ENCODE assay signal across 14 cellular contexts in genomic region chr5:42566658-42567313, GRCh38.
DNase-seq lines count a peak whose midpoint lies in the region; ATAC-seq and TF ChIP-seq lines count a peak whose summit lies in the region.
"Had no signal": no experiment of that assay in that cellular context is flagged by ENCODE, and none has a peak within 500 bp of the region (broad histone marks: within the 10 kb centered on the region; RNA-seq: fewer than 3 reads in every experiment).

No MANE protein-coding gene starts in this region.

- TF ChIP-seq CTCF in OCI-LY7 (conservative IDR thresholded peaks at IDR 0.05; ENCODE audit: low read length) = no peak

- H3K79me2 ChIP-seq in OCI-LY7 (ENCODE audit: insufficient read depth, low read depth, low read length) = no peaks in the 10 kb centered on the region

- peak overlapping the region in 2 of 3 donors; percentile 34 to 48 for H3K4me3 ChIP-seq in skeletal muscle tissue (ENCODE audit: low read length in 3 of 3)
- H3K4me3 ChIP-seq in OCI-LY7 (ENCODE audit: low read depth, low read length, poor library complexity, severe bottlenecking) = no peak overlapping the region

- peak overlapping the region; percentile 80 for H3K27ac ChIP-seq in skeletal muscle tissue (ENCODE audit: low read depth, low read length)
- H3K27ac ChIP-seq in OCI-LY7 (ENCODE audit: low read depth, low read length, poor library complexity, severe bottlenecking) = no peak overlapping the region

- DNase-seq in EH (ENCODE audit: low read depth) = peak; percentile 32
- DNase-seq in dedifferentiated amniotic fluid mesenchymal stem cell (ENCODE audit: extremely low spot score) = peak; percentile 34
- no peak for DNase-seq in left lobe of liver (ENCODE audit: low spot score)
- no peak for DNase-seq in OCI-LY7 (ENCODE audit: low spot score)
- DNase-seq in naive thymus-derived CD8-positive, alpha-beta T cell = no peak
- no peak for DNase-seq in activated CD4-positive, alpha-beta T cell treated with anti-CD3 and anti-CD28 coated beads, Interleukin-2, amount 10 ng/mL, durations not matched to agents 24 days and 14 days
- DNase-seq in activated CD4-positive, alpha-beta T cell treated with anti-CD3 and anti-CD28 coated beads for 1 hour = no peak
- DNase-seq: activated gamma-delta T cell, C1 segment of cervical spinal cord, H7, hypothalamus, left colon had no signal

- H3K9ac ChIP-seq in skeletal muscle tissue (ENCODE audit: low read depth in 1 of 3, low read length in 3 of 3) = peak overlapping the region in 2 of 3 donors; percentile 0 to 73

- H3K27ac Mint-ChIP-seq in naive thymus-derived CD8-positive, alpha-beta T cell = no peak overlapping the region
- no peak overlapping the region for H3K27ac Mint-ChIP-seq in activated CD4-positive, alpha-beta T cell treated with anti-CD3 and anti-CD28 coated beads, Interleukin-2, amount 10 ng/mL, durations not matched to agents 24 days and 14 days
- H3K27ac Mint-ChIP-seq: natural killer cell treated with Interleukin-12 subunit alpha and Interleukin-12 subunit beta and Interleukin-15 and Interleukin-18, amount 100 ng/mL, for 72 hours had no signal

- H3K27me3 Mint-ChIP-seq in naive thymus-derived CD8-positive, alpha-beta T cell = peaks cover 0 to 14% (median 6%) of the 10 kb centered on the region in 5 donors
- H3K27me3 Mint-ChIP-seq in activated CD4-positive, alpha-beta T cell treated with anti-CD3 and anti-CD28 coated beads, Interleukin-2, amount 10 ng/mL, durations not matched to agents 24 days and 14 days = no peaks in the 10 kb centered on the region

- H4K20me1 ChIP-seq in OCI-LY7 (ENCODE audit: insufficient read depth, low read length) = no peaks in the 10 kb centered on the region

- no peaks in the 10 kb centered on the region for H3K4me1 Mint-ChIP-seq in naive thymus-derived CD8-positive, alpha-beta T cell
- H3K4me1 Mint-ChIP-seq in activated CD4-positive, alpha-beta T cell treated with anti-CD3 and anti-CD28 coated beads, Interleukin-2, amount 10 ng/mL, durations not matched to agents 24 days and 14 days = no peaks in the 10 kb centered on the region

- no TSS peak for BruUV-seq in OCI-LY7 (replicated peaks; lab: Mats Ljungman, UMichigan)

- no peaks in the 10 kb centered on the region for H3K27me3 ChIP-seq in skeletal muscle tissue (ENCODE audit: control insufficient read depth in 3 of 3, insufficient read depth in 3 of 3, low read length in 3 of 3)

- no peaks in the 10 kb centered on the region for H3K9me2 ChIP-seq in OCI-LY7 (ENCODE audit: insufficient read depth, low read length)

- intact Hi-C loops in OCI-LY7 (cut with micrococcal nuclease; ENCODE audit: unreplicated experiment) = no loop called here
- intact Hi-C loops in activated CD4-positive, alpha-beta T cell treated with anti-CD3 and anti-CD28 coated beads, Interleukin-2, amount 10 ng/mL, durations not matched to agents 24 days and 14 days (cut with micrococcal nuclease) = no loop called here

- H3K4me1 ChIP-seq in skeletal muscle tissue (ENCODE audit: control insufficient read depth in 3 of 3, insufficient read depth in 3 of 3, low read length in 3 of 3) (peaks cover 24 to 31% (median 28%) of the 10 kb centered on the region in 3 donors), OCI-LY7 (ENCODE audit: insufficient read depth, low read length, poor library complexity, severe bottlenecking) (no peaks in the 10 kb centered on the region)

- no peaks in the 10 kb centered on the region for H3K9me3 ChIP-seq in skeletal muscle tissue (ENCODE audit: control insufficient read depth in 3 of 3, low read length in 3 of 3)
- no peaks in the 10 kb centered on the region for H3K9me3 ChIP-seq in OCI-LY7 (ENCODE audit: low read length)

- no peak overlapping the region for H2AFZ ChIP-seq in OCI-LY7 (ENCODE audit: low read length)

- POLR2A ChIA-PET in OCI-LY7 (lab: Charles Lee) = interaction anchor here (0.7 to 1.2 kb wide), 2 partner anchors 55 to 1380 kb away, joined by 3 read pairs; no protein-coding TSS in a partner anchor
- POLR2A ChIA-PET in naive thymus-derived CD8-positive, alpha-beta T cell (lab: Charles Lee) = no interaction called here

- CTCF ChIA-PET in OCI-LY7 (lab: Charles Lee; ENCODE audit: unreplicated experiment) = no interaction called here

- H3K4me2 ChIP-seq in OCI-LY7 (ENCODE audit: low read length) = no peak overlapping the region

- no peak overlapping the region for H3K4me3 Mint-ChIP-seq in naive thymus-derived CD8-positive, alpha-beta T cell
- no peak overlapping the region for H3K4me3 Mint-ChIP-seq in activated CD4-positive, alpha-beta T cell treated with anti-CD3 and anti-CD28 coated beads, Interleukin-2, amount 10 ng/mL, durations not matched to agents 24 days and 14 days
- H3K4me3 Mint-ChIP-seq: natural killer cell treated with Interleukin-12 subunit alpha and Interleukin-12 subunit beta and Interleukin-15 and Interleukin-18, amount 100 ng/mL, for 72 hours had no signal

- no peaks in the 10 kb centered on the region for H3K36me3 ChIP-seq in skeletal muscle tissue (ENCODE audit: control insufficient read depth in 3 of 3, insufficient read depth in 3 of 3, low read length in 3 of 3)
- no peaks in the 10 kb centered on the region for H3K36me3 ChIP-seq in OCI-LY7 (ENCODE audit: insufficient read depth, low read length)

- ATAC-seq in left lobe of liver = peak; percentile 40
- no peak for ATAC-seq in naive thymus-derived CD8-positive, alpha-beta T cell
- ATAC-seq: left colon; natural killer cell treated with Interleukin-12 subunit alpha and Interleukin-12 subunit beta and Interleukin-15 and Interleukin-18, amount 100 ng/mL, for 72 hours had no signal

- H3K36me3 Mint-ChIP-seq in naive thymus-derived CD8-positive, alpha-beta T cell = no peaks in the 10 kb centered on the region
- no peaks in the 10 kb centered on the region for H3K36me3 Mint-ChIP-seq in activated CD4-positive, alpha-beta T cell treated with anti-CD3 and anti-CD28 coated beads, Interleukin-2, amount 10 ng/mL, durations not matched to agents 24 days and 14 days (ENCODE audit: low read depth)
- H3K36me3 Mint-ChIP-seq: natural killer cell treated with Interleukin-12 subunit alpha and Interleukin-12 subunit beta and Interleukin-15 and Interleukin-18, amount 100 ng/mL, for 72 hours had no signal

- H3K9me3 Mint-ChIP-seq in naive thymus-derived CD8-positive, alpha-beta T cell = no peaks in the 10 kb centered on the region
- no peaks in the 10 kb centered on the region for H3K9me3 Mint-ChIP-seq in activated CD4-positive, alpha-beta T cell treated with anti-CD3 and anti-CD28 coated beads, Interleukin-2, amount 10 ng/mL, durations not matched to agents 24 days and 14 days
- H3K9me3 Mint-ChIP-seq: natural killer cell treated with Interleukin-12 subunit alpha and Interleukin-12 subunit beta and Interleukin-15 and Interleukin-18, amount 100 ng/mL, for 72 hours had no signal

Comparison
In these comparisons a context has a peak if more than half of its experiments do, and no peak if none do; other contexts are left out.
1. DNase-seq: peak in EH (single experiment) and dedifferentiated amniotic fluid mesenchymal stem cell (single experiment); none in left lobe of liver (single experiment), OCI-LY7 (single experiment), naive thymus-derived CD8-positive, alpha-beta T cell (0 of 10), activated CD4-positive, alpha-beta T cell treated with anti-CD3 and anti-CD28 coated beads, Interleukin-2, amount 10 ng/mL, durations not matched to agents 24 days and 14 days (single experiment) and activated CD4-positive, alpha-beta T cell treated with anti-CD3 and anti-CD28 coated beads for 1 hour (single experiment).